ENCODE assay signal across 1 cellular context in the genomic region with DNA sequence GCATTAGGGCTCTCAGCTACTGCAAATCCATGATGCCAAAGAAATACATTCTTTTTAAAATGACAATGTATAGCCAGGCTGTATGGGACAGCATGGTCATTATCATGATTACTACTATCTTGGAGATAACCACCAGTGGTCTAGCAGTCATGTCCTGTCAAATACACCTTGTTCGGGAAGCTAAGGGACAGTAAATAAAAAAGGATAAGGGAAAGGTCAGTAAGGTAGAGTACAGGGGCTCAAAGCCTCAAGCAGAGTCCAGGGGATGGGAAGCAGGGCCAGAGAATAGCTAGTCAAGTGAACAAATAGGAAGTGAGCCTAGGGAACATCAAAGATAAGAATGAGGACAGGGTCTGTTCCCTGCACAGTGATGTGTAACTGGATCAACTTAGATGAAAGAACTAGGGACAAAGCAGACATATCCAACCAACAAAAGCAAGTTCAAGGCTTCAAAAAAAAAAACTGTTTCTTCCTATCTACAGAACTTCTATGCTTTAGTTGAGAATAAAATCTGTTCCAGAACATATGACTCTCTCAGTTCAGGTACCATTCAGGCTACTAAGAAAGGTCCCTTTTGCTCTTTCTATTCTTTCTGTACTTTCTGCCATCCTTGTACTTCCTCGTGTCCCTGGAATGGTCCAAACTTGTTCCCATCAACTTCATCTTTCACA.
TF ChIP-seq lines count a peak whose summit lies in the region.

No MANE protein-coding gene starts in this region.

TF ChIP-seq in IMR-90, 13 proteins besides CTCF, POLR2A, EP300 and RAD21 (continued from another document):
- no peak for TF ChIP-seq ELK1 (IDR thresholded peaks at IDR 0.05; ENCODE audit: borderline replicate concordance, low read depth, low read length)
- no peak for TF ChIP-seq BHLHE40 (IDR thresholded peaks at IDR 0.05; ENCODE audit: low read depth, low read length)
